In the genomic region with DNA sequence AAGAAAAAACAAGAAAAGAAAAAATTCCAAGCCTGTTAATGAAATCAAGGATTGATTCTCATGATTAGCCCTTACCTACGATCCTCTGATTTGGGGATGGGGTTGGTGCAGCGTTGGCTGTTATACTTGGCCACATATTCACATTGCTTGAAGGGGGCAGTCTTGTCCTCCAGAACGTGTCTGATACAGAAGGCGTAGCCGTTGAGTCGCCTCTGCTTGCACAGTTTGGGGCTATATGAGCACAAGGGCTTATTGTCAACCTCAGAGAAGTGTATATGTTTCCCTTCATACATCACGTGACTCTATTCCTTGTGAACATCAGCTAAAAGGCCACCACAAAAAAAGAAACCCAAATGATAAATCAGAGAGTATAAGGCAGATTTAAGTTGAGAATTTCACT, we compare ENCODE assay signal across 18 cellular contexts.
"Had no signal": no experiment of that assay in that cellular context is flagged by ENCODE, and none has a peak within 500 bp of the region (broad histone marks: within the 10 kb centered on the region; RNA-seq: fewer than 3 reads in every experiment).

No MANE protein-coding gene starts in this region.

- H3K4me1 ChIP-seq: esophagus squamous epithelium, heart left ventricle, testis, upper lobe of right lung had no signal

- H3K9me3 ChIP-seq: esophagus squamous epithelium, testis, upper lobe of right lung had no signal

- ATAC-seq: activated naive CD4-positive, alpha-beta T cell treated with anti-CD3 and anti-CD28 coated beads, Interleukin-2, amount 50 U/mL, for 72 hours; heart left ventricle; left lobe of liver; stimulated activated naive CD8-positive, alpha-beta T cell treated with anti-CD3 and anti-CD28 coated beads, Interleukin-15, Interleukin-2, amounts not matched to agents 100 U/mL and 50 U/mL, for 24 hours; upper lobe of right lung had no signal

- H3K27ac Mint-ChIP-seq: activated naive CD4-positive, alpha-beta T cell treated with anti-CD3 and anti-CD28 coated beads, Interleukin-2, amount 50 U/mL, for 72 hours; nephron had no signal

- DNase-seq: activated CD4-positive, alpha-beta T cell treated with anti-CD3 and anti-CD28 coated beads for 4 hours; activated CD8-positive, alpha-beta memory T cell treated with anti-CD3 and anti-CD28 coated beads for 24 hours; anterior cingulate cortex; dermis blood vessel endothelial cell; esophagus squamous epithelium; foreskin fibroblast; heart left ventricle; islet precursor cell; stimulated activated CD4-positive, alpha-beta T cell treated with anti-CD3 and anti-CD28 coated beads, Interleukin-4, amount 100 ng/mL, for 1 hour; stimulated activated CD8-positive, alpha-beta memory T cell treated with anti-CD3 and anti-CD28 coated beads, Interleukin-4, amount 100 ng/mL, for 48 hours; stimulated activated naive CD8-positive, alpha-beta T cell treated with anti-CD3 and anti-CD28 coated beads, Interleukin-15, Interleukin-2, amounts not matched to agents 100 U/mL and 50 U/mL, for 24 hours; T-helper 9 cell; testis; upper lobe of right lung; WERI-Rb-1 had no signal

- H3K9me3 Mint-ChIP-seq: activated naive CD4-positive, alpha-beta T cell treated with anti-CD3 and anti-CD28 coated beads, Interleukin-2, amount 50 U/mL, for 72 hours; nephron had no signal

- H3K27ac ChIP-seq: esophagus squamous epithelium, heart left ventricle, testis, upper lobe of right lung, WERI-Rb-1 had no signal

- H3K4me3 Mint-ChIP-seq: nephron had no signal

- H3K4me3 ChIP-seq: esophagus squamous epithelium, heart left ventricle, testis, upper lobe of right lung had no signal

- H3K27me3 ChIP-seq: esophagus squamous epithelium, heart left ventricle, testis, upper lobe of right lung had no signal
